12 cellular contexts compared by ENCODE assay signal in the genomic region with DNA sequence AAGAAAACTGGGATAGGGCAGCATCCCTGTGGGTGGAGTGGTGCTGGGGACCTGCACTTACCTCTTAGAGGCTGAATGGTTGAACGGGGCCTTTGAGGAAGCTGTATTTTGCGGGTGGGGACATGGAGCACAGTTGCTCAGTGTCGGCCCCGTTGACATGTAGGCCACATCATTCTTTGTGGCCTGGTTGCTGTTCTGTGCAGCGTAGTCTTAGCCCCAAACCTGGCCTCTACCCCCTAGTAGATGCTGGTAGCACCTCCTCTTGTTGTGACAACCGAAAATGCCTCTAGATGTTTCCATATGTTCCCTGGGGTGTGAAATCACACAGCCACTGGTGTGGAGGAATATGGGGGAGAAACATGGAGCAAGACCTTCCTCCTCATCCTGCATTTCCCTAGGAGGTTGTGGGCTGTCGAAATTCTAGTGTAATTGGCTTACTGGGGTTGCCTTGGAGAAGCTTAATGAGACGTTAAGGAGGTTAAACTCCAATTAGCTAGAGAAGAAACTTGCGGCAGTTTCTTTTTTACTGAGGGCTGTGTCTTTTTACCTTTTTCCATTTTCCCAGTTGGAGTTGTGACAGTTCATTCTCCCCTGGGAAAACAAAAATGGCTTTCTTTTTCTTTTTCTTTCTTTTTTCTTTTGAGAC. TPM values are rescaled to one million over a fixed set of nuclear protein-coding genes. Genes with fewer than 3 reads are reported as not detected.
DNase-seq lines count a peak whose midpoint lies in the region; ATAC-seq and TF ChIP-seq lines count a peak whose summit lies in the region.
"Had no signal": no experiment of that assay in that cellular context is flagged by ENCODE, and none has a peak within 500 bp of the region (broad histone marks: within the 10 kb centered on the region; RNA-seq: fewer than 3 reads in every experiment).

No MANE protein-coding gene starts in this region.

- peaks cover 39% of the 10 kb centered on the region for H3K4me1 Mint-ChIP-seq in T-helper 17 cell
- H3K4me1 Mint-ChIP-seq in chondrocyte (ENCODE audit: low read depth), result peaks cover 48% of the 10 kb centered on the region

- peaks cover 20% of the 10 kb centered on the region; the same call in 1 of the 2 replicates for H3K36me3 ChIP-seq in IMR-90 (ENCODE audit: control insufficient read depth, insufficient read depth, low read length)
- no peaks in the 10 kb centered on the region for H3K36me3 ChIP-seq in iPS-18a (ENCODE audit: control insufficient read depth, low read depth, low read length)

- no peak for ATAC-seq in IMR-90 (ENCODE audit: low read depth)
- ATAC-seq in T-helper 17 cell, result no peak
- ATAC-seq: SK-N-SH treated with all-trans-retinoic acid at 6 μM for 48 hours had no signal

- H3K27ac ChIP-seq in IMR-90 (ENCODE audit: insufficient read depth, low read length), result peak overlapping the region; percentile 17; the same call in 1 of the 2 replicates
- peak overlapping the region; percentile 48 for H3K27ac ChIP-seq in iPS-18a (ENCODE audit: low read length)

- H4K20me1 ChIP-seq in IMR-90 (ENCODE audit: insufficient read depth, low read length), result peaks cover 99% of the 10 kb centered on the region

- H3K9ac ChIP-seq in IMR-90 (ENCODE audit: low read depth, low read length) (no peak overlapping the region), iPS-18a (ENCODE audit: low read length) (no peak overlapping the region)

- H4K5ac ChIP-seq in IMR-90 (ENCODE audit: low read depth, low read length), result no peak overlapping the region

- TF ChIP-seq RAD21 in IMR-90 (IDR thresholded peaks at IDR 0.05; ENCODE audit: low read length), result no peak

- H3K27me3 ChIP-seq in IMR-90 (ENCODE audit: control insufficient read depth, insufficient read depth, low read length) (no peaks in the 10 kb centered on the region), iPS-18a (ENCODE audit: control insufficient read depth, insufficient read depth, low read length) (no peaks in the 10 kb centered on the region)

- H3K36me3 Mint-ChIP-seq in T-helper 17 cell (ENCODE audit: low read depth), result peaks cover 2% of the 10 kb centered on the region
- H3K36me3 Mint-ChIP-seq in chondrocyte (ENCODE audit: low read depth), result no peaks in the 10 kb centered on the region

- H3K27ac Mint-ChIP-seq in T-helper 17 cell (peak overlapping the region; percentile 99), chondrocyte (ENCODE audit: unreplicated experiment) (no peak overlapping the region)

- no peak overlapping the region for H3K18ac ChIP-seq in IMR-90 (ENCODE audit: low read depth, low read length)

- H2AK9ac ChIP-seq in IMR-90 (replicated peaks; ENCODE audit: low read depth, low read length, poor library complexity), result no peak overlapping the region

- H2AFZ ChIP-seq in IMR-90 (replicated peaks; ENCODE audit: low read length, poor library complexity), result no peak overlapping the region

- 100% methylated on average over 1 of the region's 9 CpGs; no CpG with 5 or more reads in 1 of the 2 experiments for WGBS in IMR-90 (ENCODE audit: extremely low coverage in 2 of 2, insufficient read length in 1 of 2), 2 experiments

- no peak overlapping the region for H2BK5ac ChIP-seq in IMR-90 (ENCODE audit: low read depth, low read length, poor library complexity, severe bottlenecking)

- H3K79me1 ChIP-seq in IMR-90 (ENCODE audit: low read depth in 1 of 2, low read length in 2 of 2), result peaks cover 8 to 85% of the 10 kb centered on the region in 2 experiments

- no peak for TF ChIP-seq POLR2A in IMR-90 (IDR thresholded peaks at IDR 0.05; ENCODE audit: low read depth, low read length)

- POLR2A ChIA-PET in IMR-90 (lab: Charles Lee; ENCODE audit: unreplicated experiment), result no interaction called here

- no peak overlapping the region; the same call in 1 of the 2 replicates for H3K4me2 ChIP-seq in IMR-90 (ENCODE audit: low read depth, low read length)

- in situ Hi-C loops in IMR-90 (cut with MboI; ENCODE audit: low sequenced_read_pairs), result no loop called here

- DNase-seq in IMR-90 (no peak), T-helper 17 cell (no peak), retina (peak; percentile 66), DMS79 treated with DMSO at 0.1 percent for 48 hours (lab: John Stamatoyannopoulos, UW) (no peak), nucleus accumbens (lab: John Stamatoyannopoulos, UW) (no peak), chondrocyte (ENCODE audit: low spot score) (no peak)
- DNase-seq: activated CD4-positive, alpha-beta T cell treated with anti-CD3 and anti-CD28 coated beads for 48 hours; amygdala; foreskin melanocyte; stimulated activated CD4-positive, alpha-beta T cell treated with anti-CD3 and anti-CD28 coated beads, Interleukin-1b, Interleukin-23, amount 100 ng/mL, for 48 hours had no signal

- 0 out of 4 replicates have a peak overlapping the region, but pooled peaks of 1 of the 2 experiments have one; percentile 11 for H4K8ac ChIP-seq in IMR-90 (ENCODE audit: low read depth in 2 of 2, low read length in 2 of 2)

- no peaks in the 10 kb centered on the region for H3K9me3 Mint-ChIP-seq in chondrocyte (ENCODE audit: low read depth)

- no peak overlapping the region for H3K56ac ChIP-seq in IMR-90 (ENCODE audit: extremely low read depth, insufficient read depth, low read length)

- no peak overlapping the region for H2BK15ac ChIP-seq in IMR-90 (ENCODE audit: low read depth, low read length)

- H4K91ac ChIP-seq in IMR-90 (ENCODE audit: insufficient read depth, low read depth, low read length), result no peak overlapping the region

- no peak overlapping the region for H3K4ac ChIP-seq in IMR-90 (ENCODE audit: low read depth, low read length)

- CTCF ChIA-PET in IMR-90 (lab: Yijun Ruan, JAX), result interaction anchor here (1.0 kb wide), 1 partner anchor 99 kb away, joined by 3 read pairs; no protein-coding TSS in a partner anchor

- H3K9me3 ChIP-seq in IMR-90 (ENCODE audit: control insufficient read depth, insufficient read depth, low read length), result no peaks in the 10 kb centered on the region
- no peaks in the 10 kb centered on the region for H3K9me3 ChIP-seq in T-helper 17 cell (ENCODE audit: control insufficient read depth, low read length, poor library complexity, severe bottlenecking)
- peaks cover 3% of the 10 kb centered on the region for H3K9me3 ChIP-seq in iPS-18a (ENCODE audit: control insufficient read depth, low read depth, low read length)

- H3K9me1 ChIP-seq in IMR-90 (ENCODE audit: insufficient read depth, low read length), result peaks cover 45% of the 10 kb centered on the region

- peaks cover 21% of the 10 kb centered on the region for H3K4me1 ChIP-seq in IMR-90 (ENCODE audit: control insufficient read depth, insufficient read depth, low read length)
- H3K4me1 ChIP-seq in iPS-18a (ENCODE audit: control insufficient read depth, low read depth, low read length), result peaks cover 6% of the 10 kb centered on the region

- no peak overlapping the region for H3K4me3 ChIP-seq in IMR-90 (ENCODE audit: insufficient read depth, low read depth, low read length)
- no peak overlapping the region for H3K4me3 ChIP-seq in iPS-18a (ENCODE audit: low read length)

- H3K14ac ChIP-seq in IMR-90 (replicated peaks; ENCODE audit: low read depth, low read length), result no peak overlapping the region

- BruUV-seq in IMR-90 (replicated peaks; lab: Mats Ljungman, UMichigan), result no TSS peak

- no peak for TF ChIP-seq CTCF in IMR-90 (conservative IDR thresholded peaks at IDR 0.05; ENCODE audit: low read depth, low read length)
- no peak for TF ChIP-seq CTCF in chondrocyte (IDR thresholded peaks at IDR 0.05)

- no peak overlapping the region for H2BK120ac ChIP-seq in IMR-90 (ENCODE audit: low read depth, low read length)

- dilution Hi-C loops in IMR-90 (cut with HindIII; ENCODE audit: low sequenced_read_pairs, unreplicated experiment), result no loop called here

- H3K27me3 Mint-ChIP-seq in T-helper 17 cell (no peaks in the 10 kb centered on the region), chondrocyte (ENCODE audit: low read depth) (no peaks in the 10 kb centered on the region)

- peak overlapping the region; percentile 79; the same call in 1 of the 2 replicates for H3K23ac ChIP-seq in IMR-90 (ENCODE audit: low read depth, low read length)

- H3K4me3 Mint-ChIP-seq in T-helper 17 cell (peak overlapping the region; percentile 41), chondrocyte (ENCODE audit: unreplicated experiment) (no peak overlapping the region)

- intact Hi-C loops in IMR-90 (cut with micrococcal nuclease), result no loop called here

- H2BK20ac ChIP-seq in IMR-90 (ENCODE audit: low read depth, low read length), result no peak overlapping the region

- H2AK5ac ChIP-seq in IMR-90 (ENCODE audit: low read depth, low read length), result no peak overlapping the region

TF ChIP-seq in IMR-90, 13 proteins besides CTCF, POLR2A, EP300 and RAD21 (continues in another document):
- TF ChIP-seq RCOR1 (IDR thresholded peaks at IDR 0.05; ENCODE audit: insufficient replicate concordance, low read length) (no peak), MAFK (IDR thresholded peaks at IDR 0.05; ENCODE audit: low read depth, low read length) (no peak), FOS (IDR thresholded peaks at IDR 0.05; ENCODE audit: low read depth, low read length) (no peak), SMC3 (IDR thresholded peaks at IDR 0.05; ENCODE audit: low read depth, low read length) (no peak), MAZ (IDR thresholded peaks at IDR 0.05; ENCODE audit: borderline replicate concordance, low read depth, low read length) (no peak), BHLHE40 (IDR thresholded peaks at IDR 0.05; ENCODE audit: low read depth, low read length) (no peak), MXI1 (IDR thresholded peaks at IDR 0.05; ENCODE audit: borderline replicate concordance, low read depth, low read length) (no peak), CHD1 (IDR thresholded peaks at IDR 0.05; ENCODE audit: low read depth, low read length) (no peak), RFX5 (IDR thresholded peaks at IDR 0.05; ENCODE audit: low read depth, low read length) (no peak)
- TF ChIP-seq, protein P1, sequence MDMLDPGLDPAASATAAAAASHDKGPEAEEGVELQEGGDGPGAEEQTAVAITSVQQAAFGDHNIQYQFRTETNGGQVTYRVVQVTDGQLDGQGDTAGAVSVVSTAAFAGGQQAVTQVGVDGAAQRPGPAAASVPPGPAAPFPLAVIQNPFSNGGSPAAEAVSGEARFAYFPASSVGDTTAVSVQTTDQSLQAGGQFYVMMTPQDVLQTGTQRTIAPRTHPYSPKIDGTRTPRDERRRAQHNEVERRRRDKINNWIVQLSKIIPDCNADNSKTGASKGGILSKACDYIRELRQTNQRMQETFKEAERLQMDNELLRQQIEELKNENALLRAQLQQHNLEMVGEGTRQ (IDR thresholded peaks at IDR 0.05; ENCODE audit: low read depth, low read length), result no peak

RNA-seq across cellular contexts. Expression of gene ABCC1, which starts 9.4 kb away (rescaled TPM):
- total RNA-seq in IMR-90 (2012; rRNA removed) (34.4 and 39.4 TPM in 2 replicates), T-helper 17 cell (10 to 100 TPM; 66.0 to 67.0 TPM), chondrocyte (47.9 to 118 TPM (median 48.3 TPM) in 3 replicates)
- 61.8 and 66.0 TPM in 2 replicates for polyA plus RNA-seq in IMR-90 (2012; rRNA removed)
- polyA plus RNA-seq in IMR-90 (2012; cell fraction: cytosol; rRNA removed), result 42.5 and 75.2 TPM in 2 replicates
- 126 and 203 TPM in 2 replicates for polyA plus RNA-seq in IMR-90 (2012; cell fraction: nucleus; rRNA removed; ENCODE audit: low replicate concordance)
